In the genomic region with DNA sequence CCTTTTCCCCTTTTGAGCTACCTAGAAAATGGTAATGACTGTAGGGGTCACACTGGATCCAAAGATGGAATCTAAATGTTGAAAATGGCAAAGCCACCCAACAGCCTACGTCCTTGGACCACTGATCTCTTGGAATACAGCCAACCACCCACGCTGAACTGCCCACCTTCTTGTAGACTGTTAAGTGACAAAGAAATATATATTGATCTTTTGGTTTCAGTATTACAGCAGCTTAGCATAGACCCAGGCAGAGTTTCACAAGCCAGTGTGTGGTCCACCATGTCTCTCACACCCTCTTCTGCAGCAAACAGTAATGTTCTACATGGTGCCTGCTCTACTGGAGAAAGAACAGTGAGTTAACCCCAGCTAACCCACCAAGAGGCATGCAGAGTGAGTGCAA, we compare ENCODE assay signal across 18 cellular contexts. TPM values are rescaled to one million over a fixed set of nuclear protein-coding genes. Genes with fewer than 3 reads are reported as not detected.
DNase-seq lines count a peak whose midpoint lies in the region; ATAC-seq and TF ChIP-seq lines count a peak whose summit lies in the region.
"Had no signal": no experiment of that assay in that cellular context is flagged by ENCODE, and none has a peak within 500 bp of the region (broad histone marks: within the 10 kb centered on the region; RNA-seq: fewer than 3 reads in every experiment).

No MANE protein-coding gene starts in this region.

- H3K27me3 ChIP-seq in GM06990 (replicated peaks; ENCODE audit: control insufficient read depth, insufficient read depth, low read length) = no peaks in the 10 kb centered on the region
- H3K27me3 ChIP-seq in CD4-positive, alpha-beta T cell (ENCODE audit: control insufficient read depth, insufficient read depth, low read length) = no peaks in the 10 kb centered on the region
- H3K27me3 ChIP-seq: ascending aorta, suprapubic skin had no signal

- H3K9me3 Mint-ChIP-seq in CD4-positive, alpha-beta T cell = no peaks in the 10 kb centered on the region
- H3K9me3 Mint-ChIP-seq: CD8-positive, alpha-beta T cell; nephron had no signal

- H3K36me3 Mint-ChIP-seq in CD4-positive, alpha-beta T cell (ENCODE audit: low read depth) = no peaks in the 10 kb centered on the region
- H3K36me3 Mint-ChIP-seq: CD8-positive, alpha-beta T cell had no signal

- POLR2A ChIA-PET in HEK293 (lab: Yijun Ruan, JAX) = no interaction called here
- POLR2A ChIA-PET in CD4-positive, alpha-beta T cell (lab: Charles Lee) = no interaction called here

- H3K36me3 ChIP-seq in GM06990 (ENCODE audit: control insufficient read depth, insufficient read depth, low read length) (no peaks in the 10 kb centered on the region), HEK293 (ENCODE audit: control insufficient read depth in 2 of 2, insufficient read depth in 1 of 2, low read length in 2 of 2) (peaks cover 0 to 8% of the 10 kb centered on the region in 2 experiments; a peak in 2 of 3 replicates)
- H3K36me3 ChIP-seq: ascending aorta, suprapubic skin, WERI-Rb-1 had no signal

- H3K4me3 ChIP-seq in GM06990 (replicated peaks; ENCODE audit: low read depth, low read length) = no peak overlapping the region
- no peak overlapping the region for H3K4me3 ChIP-seq in HEK293 (ENCODE audit: low read depth, low read length)
- H3K4me3 ChIP-seq: ascending aorta, suprapubic skin had no signal

- no peak for TF ChIP-seq CTCF in GM06990 (IDR thresholded peaks at IDR 0.05; ENCODE audit: insufficient read depth, low read length, poor library complexity, severe bottlenecking)
- TF ChIP-seq CTCF in HEK293 (tag by site-specific recombination; IDR thresholded peaks at IDR 0.05) = no peak
- no peak for TF ChIP-seq CTCF in CD4-positive, alpha-beta T cell (IDR thresholded peaks at IDR 0.05)

- no peaks in the 10 kb centered on the region for H3K4me1 ChIP-seq in HEK293 (ENCODE audit: control insufficient read depth, insufficient read depth, low read length)
- H3K4me1 ChIP-seq: suprapubic skin had no signal

- no peaks in the 10 kb centered on the region for H3K27me3 Mint-ChIP-seq in CD4-positive, alpha-beta T cell

- no peaks in the 10 kb centered on the region for H3K4me1 Mint-ChIP-seq in CD4-positive, alpha-beta T cell (ENCODE audit: low read depth)

- H3K27ac ChIP-seq in HEK293 (ENCODE audit: extremely low read depth, low read depth, low read length) = no peak overlapping the region
- H3K27ac ChIP-seq in CD4-positive, alpha-beta T cell (ENCODE audit: low read depth, low read length) = no peak overlapping the region
- H3K27ac ChIP-seq: ascending aorta, suprapubic skin, WERI-Rb-1 had no signal

- intact Hi-C loops in CD4-positive, alpha-beta T cell (cut with DNase I, micrococcal nuclease) = no loop called here

- peak; percentile 31 for DNase-seq in GM06990 (ENCODE audit: extremely low read depth, insufficient read length)
- no peak for DNase-seq in NOMO-1 (lab: John Stamatoyannopoulos, UW; ENCODE audit: unreplicated experiment in 2 of 2)
- no peak for DNase-seq in CD4-positive, alpha-beta T cell
- DNase-seq in activated effector memory CD4-positive, alpha-beta T cell treated with anti-CD3 and anti-CD28 coated beads, Interleukin-2, amount 50 U/mL, for 16 hours = no peak
- no peak for DNase-seq in central memory CD4-positive, alpha-beta T cell
- DNase-seq: 8988T; activated CD8-positive, alpha-beta T cell treated with anti-CD3 and anti-CD28 coated beads, Interleukin-2, amount 10 ng/mL, durations not matched to agents 7 days and 5 days; CD8-positive, alpha-beta T cell; IMR-90; NCI-H2081; NCI-H82; WERI-Rb-1 had no signal

- CTCF ChIA-PET in HEK293 (lab: Yijun Ruan, JAX) = no interaction called here
- CTCF ChIA-PET in CD4-positive, alpha-beta T cell (lab: Charles Lee) = no interaction called here

- ATAC-seq in GM19035 (IDR thresholded peaks at IDR 0.05; ENCODE audit: unreplicated experiment) (peak; percentile 75), HG03159 (IDR thresholded peaks at IDR 0.05; ENCODE audit: unreplicated experiment) (peak; percentile 80)
- ATAC-seq in CD4-positive, alpha-beta T cell (ENCODE audit: poor library complexity) = no peak
- ATAC-seq: activated CD8-positive, alpha-beta T cell treated with anti-CD3 and anti-CD28 coated beads, Interleukin-2, amount 10 ng/mL, durations not matched to agents 7 days and 5 days; CD8-positive, alpha-beta T cell had no signal

- H3K4me3 Mint-ChIP-seq in CD4-positive, alpha-beta T cell = no peak overlapping the region
- H3K4me3 Mint-ChIP-seq: activated CD8-positive, alpha-beta T cell treated with anti-CD3 and anti-CD28 coated beads, Interleukin-2, amount 10 ng/mL, durations not matched to agents 7 days and 5 days; CD8-positive, alpha-beta T cell; nephron had no signal

- H3K27ac Mint-ChIP-seq in CD4-positive, alpha-beta T cell = no peak overlapping the region
- H3K27ac Mint-ChIP-seq: activated CD8-positive, alpha-beta T cell treated with anti-CD3 and anti-CD28 coated beads, Interleukin-2, amount 10 ng/mL, durations not matched to agents 7 days and 5 days; CD8-positive, alpha-beta T cell; nephron had no signal

- H3K9me3 ChIP-seq in HEK293 (ENCODE audit: control insufficient read depth, insufficient read depth, low read depth, low read length) = no peaks in the 10 kb centered on the region
- H3K9me3 ChIP-seq in CD4-positive, alpha-beta T cell (ENCODE audit: control insufficient read depth, low read length) = no peaks in the 10 kb centered on the region
- H3K9me3 ChIP-seq: ascending aorta, suprapubic skin had no signal

TF ChIP-seq in HEK293, 187 proteins besides CTCF, POLR2A, EP300 and RAD21:
- TF ChIP-seq EGR2 (tag by site-specific recombination; IDR thresholded peaks at IDR 0.05; ENCODE audit: low read depth) (0 out of 2 replicates have a peak, but pooled peaks have one; percentile 14), ZFP69B (tag by site-specific recombination; IDR thresholded peaks at IDR 0.05) (no peak)
TF ChIP-seq in HEK293: peak in this region for 1.

RNA-seq across cellular contexts. Expression of a gene that starts 20.2 kb away (rescaled TPM):
- under 1 TPM; 0.14 to 0.20 TPM for total RNA-seq in CD4-positive, alpha-beta T cell
